In genomic region chr14:81974543-81974942, GRCh38 we compare ENCODE assay signal across 7 cellular contexts.
"Had no signal": no experiment of that assay in that cellular context is flagged by ENCODE, and none has a peak within 500 bp of the region (broad histone marks: within the 10 kb centered on the region; RNA-seq: fewer than 3 reads in every experiment).

No MANE protein-coding gene starts in this region.

- H3K4me3 ChIP-seq: GM23248 had no signal

- FAIRE-seq: H54, HTR-8/SVneo had no signal

- H3K27ac Mint-ChIP-seq: H9 had no signal

- H3K4me3 Mint-ChIP-seq: H9 had no signal

- H3K27ac ChIP-seq: GM23248 had no signal

- H2AFZ ChIP-seq: GM23248 had no signal

- DNase-seq: GM23248, GOT3, H9, HCEC 1CT, IMR-90 had no signal

- H3K9ac ChIP-seq: GM23248 had no signal
